Comparison of ENCODE assay signal across 16 cellular contexts in genomic region chr1:100960098-100960497, GRCh38.
DNase-seq lines count a peak whose midpoint lies in the region; ATAC-seq, FAIRE-seq and TF ChIP-seq lines count a peak whose summit lies in the region.
"Had no signal": no experiment of that assay in that cellular context is flagged by ENCODE, and none has a peak within 500 bp of the region (broad histone marks: within the 10 kb centered on the region; RNA-seq: fewer than 3 reads in every experiment).

No MANE protein-coding gene starts in this region.

- peaks cover 8% of the 10 kb centered on the region for H3K79me2 ChIP-seq in endothelial cell of umbilical vein (ENCODE audit: control insufficient read depth, insufficient read depth, low read length)

- POLR2A ChIA-PET in CD8-positive, alpha-beta memory T cell (lab: Charles Lee) = no interaction called here
- POLR2A ChIA-PET in endothelial cell of umbilical vein (lab: Charles Lee) = interaction anchor here (1.5 kb wide), 1 partner anchor 10 kb away, joined by 4 read pairs; no protein-coding TSS in a partner anchor

- H3K27ac Mint-ChIP-seq in CD8-positive, alpha-beta memory T cell = peak overlapping the region in 5 of 8 donors; percentile 4 to 42 (median 29)
- peak overlapping the region; percentile 12 for H3K27ac Mint-ChIP-seq in T-helper 17 cell
- H3K27ac Mint-ChIP-seq in stimulated activated memory B cell treated with anti-CD40 and anti-IgM and Interleukin-4, amounts not matched to agents 10 μg/mL and 1 μg/mL and 100 μg/mL, for 72 hours = peak overlapping the region; percentile 1
- H3K27ac Mint-ChIP-seq: B cell, IgD-negative memory B cell had no signal

- peak overlapping the region; percentile 64 for H3K4me2 ChIP-seq in endothelial cell of umbilical vein (ENCODE audit: insufficient read depth, low read length)

- H3K36me3 ChIP-seq in CD8-positive, alpha-beta memory T cell (ENCODE audit: insufficient read depth, low read length) = no peaks in the 10 kb centered on the region
- H3K36me3 ChIP-seq in endothelial cell of umbilical vein (ENCODE audit: control insufficient read depth in 2 of 2, extremely low read depth in 1 of 2, insufficient read depth in 2 of 2, low read length in 2 of 2) = peaks cover 0 to 2% of the 10 kb centered on the region in 2 experiments
- H3K36me3 ChIP-seq in BE2C = no peaks in the 10 kb centered on the region; the same call in 1 of the 2 replicates

- no peak for TF ChIP-seq POLR2A in endothelial cell of umbilical vein (IDR thresholded peaks at IDR 0.05; ENCODE audit: low read depth, low read length)

- no peaks in the 10 kb centered on the region for H4K20me1 ChIP-seq in endothelial cell of umbilical vein (replicated peaks; ENCODE audit: control insufficient read depth, extremely low read depth, insufficient read depth, low read length)

- ATAC-seq in T-helper 17 cell = no peak
- ATAC-seq in stimulated activated memory B cell treated with anti-CD40 and anti-IgM and Interleukin-4, amounts not matched to agents 10 μg/mL and 1 μg/mL and 100 μg/mL, for 72 hours = no peak
- ATAC-seq: GM12878 had no signal

- no peaks in the 10 kb centered on the region for H3K9me1 ChIP-seq in endothelial cell of umbilical vein (replicated peaks; ENCODE audit: control insufficient read depth, extremely low read depth, insufficient read depth, low read length)

- H3K4me3 Mint-ChIP-seq in CD8-positive, alpha-beta memory T cell = no peak overlapping the region
- no peak overlapping the region for H3K4me3 Mint-ChIP-seq in T-helper 17 cell
- H3K4me3 Mint-ChIP-seq in stimulated activated memory B cell treated with anti-CD40 and anti-IgM and Interleukin-4, amounts not matched to agents 10 μg/mL and 1 μg/mL and 100 μg/mL, for 72 hours = no peak overlapping the region
- H3K4me3 Mint-ChIP-seq: B cell, H9, IgD-negative memory B cell had no signal

- BruUV-seq in endothelial cell of umbilical vein (replicated peaks; lab: Mats Ljungman, UMichigan) = TSS peak; percentile 81

- H3K4me1 Mint-ChIP-seq in CD8-positive, alpha-beta memory T cell = peaks cover 27 to 70% (median 47%) of the 10 kb centered on the region in 3 donors
- peaks cover 20% of the 10 kb centered on the region for H3K4me1 Mint-ChIP-seq in T-helper 17 cell
- peaks cover 25% of the 10 kb centered on the region for H3K4me1 Mint-ChIP-seq in stimulated activated memory B cell treated with anti-CD40 and anti-IgM and Interleukin-4, amounts not matched to agents 10 μg/mL and 1 μg/mL and 100 μg/mL, for 72 hours
- H3K4me1 Mint-ChIP-seq: H9 had no signal

- no peaks in the 10 kb centered on the region for H3K27me3 ChIP-seq in CD8-positive, alpha-beta memory T cell (ENCODE audit: insufficient read depth, low read length, poor library complexity, severe bottlenecking)
- H3K27me3 ChIP-seq in endothelial cell of umbilical vein (ENCODE audit: control insufficient read depth in 2 of 2, insufficient read depth in 2 of 2, low read length in 2 of 2) (no peaks in the 10 kb centered on the region), BE2C (no peaks in the 10 kb centered on the region)

- H3K36me3 Mint-ChIP-seq in CD8-positive, alpha-beta memory T cell = peaks cover 24 to 52% (median 27%) of the 10 kb centered on the region in 3 donors
- peaks cover 12% of the 10 kb centered on the region for H3K36me3 Mint-ChIP-seq in T-helper 17 cell (ENCODE audit: low read depth)
- H3K36me3 Mint-ChIP-seq in stimulated activated memory B cell treated with anti-CD40 and anti-IgM and Interleukin-4, amounts not matched to agents 10 μg/mL and 1 μg/mL and 100 μg/mL, for 72 hours = peaks cover 45% of the 10 kb centered on the region

- no peak overlapping the region for H3K27ac ChIP-seq in CD8-positive, alpha-beta memory T cell (ENCODE audit: low read depth, low read length)
- peak overlapping the region; percentile 62 for H3K27ac ChIP-seq in endothelial cell of umbilical vein (ENCODE audit: insufficient read depth, low read depth, low read length)
- H3K27ac ChIP-seq: C4-2B had no signal

- CTCF ChIA-PET in CD8-positive, alpha-beta memory T cell (lab: Charles Lee) = interaction anchor here (1.3 kb wide), 1 partner anchor 11 kb away, joined by 4 read pairs; no protein-coding TSS in a partner anchor
- CTCF ChIA-PET in endothelial cell of umbilical vein (lab: Charles Lee) = interaction anchor here (0.8 to 3.0 kb wide), 10 partner anchors 9 to 398 kb away, joined by 3 to 14 read pairs (median 5); no protein-coding TSS in a partner anchor

- TF ChIP-seq CTCF in endothelial cell of umbilical vein (IDR thresholded peaks at IDR 0.05; ENCODE audit: extremely low read depth in 1 of 2, insufficient read depth in 1 of 2, low read depth in 1 of 2, low read length in 2 of 2) (no peak), BE2C (IDR thresholded peaks at IDR 0.05; ENCODE audit: low read depth, low read length) (no peak)

- H3K4me3 ChIP-seq in CD8-positive, alpha-beta memory T cell (ENCODE audit: low read length) = no peak overlapping the region
- H3K4me3 ChIP-seq in endothelial cell of umbilical vein (replicated peaks in 1 of 3; ENCODE audit: insufficient read depth in 1 of 3, low read depth in 1 of 3, low read length in 3 of 3) = no peak overlapping the region
- no peak overlapping the region for H3K4me3 ChIP-seq in BE2C (ENCODE audit: low read depth, low read length)
- H3K4me3 ChIP-seq: GM12878 had no signal

- no peak for DNase-seq in CD8-positive, alpha-beta memory T cell
- DNase-seq in T-helper 17 cell = no peak
- no peak for DNase-seq in endothelial cell of umbilical vein (ENCODE audit: low read depth, low spot score)
- DNase-seq in BE2C = no peak
- DNase-seq in activated gamma-delta T cell treated with Interleukin-2 at 50 U/mL for 16 hours = no peak
- DNase-seq in DMS114 treated with DMSO at 0.1 percent for 48 hours (lab: John Stamatoyannopoulos, UW; ENCODE audit: unreplicated experiment) = no peak
- DNase-seq: DMS 273 treated with DMSO at 0.1 percent for 48 hours, DMS79, GOT3, H9 had no signal

- dilution Hi-C loops in endothelial cell of umbilical vein (cut with MboI; ENCODE audit: extremely low pct_ligation_motif_present, low sequenced_read_pairs) = no loop called here

- H3K9me3 Mint-ChIP-seq in CD8-positive, alpha-beta memory T cell = no peaks in the 10 kb centered on the region
- H3K9me3 Mint-ChIP-seq in stimulated activated memory B cell treated with anti-CD40 and anti-IgM and Interleukin-4, amounts not matched to agents 10 μg/mL and 1 μg/mL and 100 μg/mL, for 72 hours = no peaks in the 10 kb centered on the region
- H3K9me3 Mint-ChIP-seq: H9 had no signal

- H2AFZ ChIP-seq in endothelial cell of umbilical vein (ENCODE audit: low read depth, low read length) = no peak overlapping the region

- H3K4me1 ChIP-seq in CD8-positive, alpha-beta memory T cell (ENCODE audit: insufficient read depth, low read length) = no peaks in the 10 kb centered on the region
- H3K4me1 ChIP-seq in endothelial cell of umbilical vein (ENCODE audit: control insufficient read depth, extremely low read depth, insufficient read depth, low read length) (peaks cover 26% of the 10 kb centered on the region), BE2C (no peaks in the 10 kb centered on the region)

- no peaks in the 10 kb centered on the region for H3K9me3 ChIP-seq in CD8-positive, alpha-beta memory T cell (ENCODE audit: low read length)
- H3K9me3 ChIP-seq in T-helper 17 cell (ENCODE audit: control insufficient read depth, low read length, poor library complexity, severe bottlenecking) (no peaks in the 10 kb centered on the region), endothelial cell of umbilical vein (replicated peaks; ENCODE audit: control insufficient read depth, insufficient read depth, low read length) (no peaks in the 10 kb centered on the region), BE2C (no peaks in the 10 kb centered on the region)

- no peaks in the 10 kb centered on the region for H3K27me3 Mint-ChIP-seq in CD8-positive, alpha-beta memory T cell
- no peaks in the 10 kb centered on the region for H3K27me3 Mint-ChIP-seq in T-helper 17 cell
- no peaks in the 10 kb centered on the region for H3K27me3 Mint-ChIP-seq in stimulated activated memory B cell treated with anti-CD40 and anti-IgM and Interleukin-4, amounts not matched to agents 10 μg/mL and 1 μg/mL and 100 μg/mL, for 72 hours
- H3K27me3 Mint-ChIP-seq: B cell, IgD-negative memory B cell had no signal

- FAIRE-seq in endothelial cell of umbilical vein (lab: Jason Lieb, UNC) = no peak
- FAIRE-seq: A204.1, GM12878 had no signal

- intact Hi-C loops in endothelial cell of umbilical vein (cut with micrococcal nuclease) = no loop called here

- H3K9ac ChIP-seq in endothelial cell of umbilical vein (replicated peaks; ENCODE audit: extremely low read depth, insufficient read depth, low read length) = no peak overlapping the region

TF ChIP-seq in endothelial cell of umbilical vein, 7 proteins besides CTCF, POLR2A, EP300 and RAD21:
- no peak for TF ChIP-seq EZH2 (IDR thresholded peaks at IDR 0.05; ENCODE audit: borderline replicate concordance, low read depth, low read length, severe bottlenecking)
- TF ChIP-seq MYC (IDR thresholded peaks at IDR 0.05; ENCODE audit: low read depth, low read length) = no peak
- no peak for TF ChIP-seq FOS (IDR thresholded peaks at IDR 0.05; ENCODE audit: borderline replicate concordance, insufficient read depth, low read length)
- no peak for TF ChIP-seq POLR2AphosphoS5 (IDR thresholded peaks at IDR 0.05; ENCODE audit: insufficient read depth, low read depth, low read length)
- no peak for TF ChIP-seq GATA2 (IDR thresholded peaks at IDR 0.05; ENCODE audit: insufficient read depth, insufficient read length, low read depth, low read length)
- TF ChIP-seq MAX (IDR thresholded peaks at IDR 0.05; ENCODE audit: insufficient read depth, insufficient read length) = no peak
- TF ChIP-seq JUN (IDR thresholded peaks at IDR 0.05; ENCODE audit: borderline replicate concordance, insufficient read depth, insufficient read length, low read depth) = no peak
